8 cellular contexts compared by ENCODE assay signal in the genomic region with DNA sequence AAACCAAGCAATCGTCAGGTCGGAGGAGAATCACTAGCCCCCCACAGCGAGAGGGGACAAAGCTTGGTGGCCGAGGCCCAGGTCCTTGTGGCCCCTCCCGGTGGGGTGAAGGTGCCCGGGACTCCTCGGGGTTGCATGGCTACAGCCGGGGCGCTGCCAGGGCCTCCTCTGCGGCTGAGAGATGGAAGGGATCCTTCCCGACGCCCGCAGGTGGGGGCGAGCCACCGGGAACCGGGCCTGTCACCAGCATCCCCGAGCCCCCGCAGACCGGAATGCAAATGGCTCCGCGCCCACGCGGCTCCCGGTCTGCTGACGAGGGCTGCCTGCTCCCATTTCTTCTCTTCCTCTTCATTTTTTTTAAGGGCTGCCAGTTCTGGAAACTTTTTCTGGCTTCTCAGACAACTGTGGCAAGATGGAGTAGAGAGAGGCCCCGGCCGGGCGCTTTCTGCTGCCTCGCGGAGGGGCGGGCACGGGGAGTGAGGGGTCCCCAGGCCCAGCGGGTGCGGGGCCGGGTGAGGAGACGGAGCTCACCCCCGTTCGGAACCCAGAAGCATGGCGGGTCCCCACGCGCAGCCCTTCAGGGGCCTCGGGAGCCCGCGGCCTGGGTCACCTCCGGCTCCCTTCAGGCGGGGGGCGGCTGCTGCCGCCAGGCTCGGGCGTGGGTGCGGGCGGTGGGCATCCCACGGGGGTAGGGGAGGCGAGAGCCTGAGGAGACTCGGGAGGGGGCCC. TPM values are rescaled to one million over a fixed set of nuclear protein-coding genes. Genes with fewer than 3 reads are reported as not detected.
DNase-seq lines count a peak whose midpoint lies in the region; ATAC-seq and TF ChIP-seq lines count a peak whose summit lies in the region.

No MANE protein-coding gene starts in this region.

- H3K9me3 Mint-ChIP-seq in activated naive CD8-positive, alpha-beta T cell (ENCODE audit: low read depth) = no peaks in the 10 kb centered on the region

- peak; percentile 14 for ATAC-seq in HG03066 (IDR thresholded peaks at IDR 0.05; ENCODE audit: low read depth, unreplicated experiment)
- ATAC-seq in HG03025 (IDR thresholded peaks at IDR 0.05; ENCODE audit: low FRiP score, unreplicated experiment) = no peak

- peak overlapping the region; percentile 92 for H3K27ac Mint-ChIP-seq in activated naive CD8-positive, alpha-beta T cell

- H3K27me3 Mint-ChIP-seq in activated naive CD8-positive, alpha-beta T cell = no peaks in the 10 kb centered on the region

- DNase-seq in GM12865 (ENCODE audit: low read depth) (no peak), hepatic stellate cell (ENCODE audit: low spot score) (peak; percentile 49), DMS79 (lab: John Stamatoyannopoulos, UW) (no peak), SHP77 (lab: John Stamatoyannopoulos, UW) (no peak)

- no peaks in the 10 kb centered on the region for H3K27me3 ChIP-seq in skeletal muscle satellite cell (ENCODE audit: control insufficient read depth, insufficient read depth, low read length)

- peak overlapping the region; percentile 85 for H3K4me3 Mint-ChIP-seq in activated naive CD8-positive, alpha-beta T cell

- no peaks in the 10 kb centered on the region for H3K9me3 ChIP-seq in skeletal muscle satellite cell (replicated peaks; ENCODE audit: low read length)

- H3K4me1 Mint-ChIP-seq in activated naive CD8-positive, alpha-beta T cell (ENCODE audit: low read depth) = peaks cover 7% of the 10 kb centered on the region

- peak overlapping the region; percentile 51 for H3K4me3 ChIP-seq in GM12865 (ENCODE audit: low read depth, low read length)
- H3K4me3 ChIP-seq in skeletal muscle satellite cell (ENCODE audit: low read length) = peak overlapping the region; percentile 65

- no peaks in the 10 kb centered on the region for H3K36me3 Mint-ChIP-seq in activated naive CD8-positive, alpha-beta T cell

- H3K36me3 ChIP-seq in skeletal muscle satellite cell (ENCODE audit: insufficient read depth, low read length) = no peaks in the 10 kb centered on the region

- H3K9ac ChIP-seq in skeletal muscle satellite cell (ENCODE audit: low read depth, low read length) = peak overlapping the region; percentile 84

- H3K4me1 ChIP-seq in skeletal muscle satellite cell (ENCODE audit: control insufficient read depth, insufficient read depth, low read length) = peaks cover 5% of the 10 kb centered on the region

- H3K4me2 ChIP-seq in skeletal muscle satellite cell (ENCODE audit: low read length) = peak overlapping the region; percentile 93

- no peak for TF ChIP-seq CTCF in GM12865 (IDR thresholded peaks at IDR 0.05; ENCODE audit: insufficient read depth, low read depth, low read length, missing control alignments)

RNA-seq across cellular contexts. Expression of gene MELTF, which starts 27.5 kb away (rescaled TPM):
- 4.3 and 5.0 TPM in 2 replicates for total RNA-seq in skeletal muscle satellite cell (2012; rRNA removed)

RNA-seq across cellular contexts. Expression of gene PIGZ, which starts 33.5 kb away (rescaled TPM):
- total RNA-seq in skeletal muscle satellite cell (2012; rRNA removed) = 1.3 and 2.0 TPM in 2 replicates

RNA-seq across cellular contexts. Expression of gene NCBP2, which starts 59.8 kb away (rescaled TPM):
- 53.3 and 54.0 TPM in 2 replicates for total RNA-seq in skeletal muscle satellite cell (2012; rRNA removed)
